ENCODE assay signal across 1 cellular context in the genomic region with DNA sequence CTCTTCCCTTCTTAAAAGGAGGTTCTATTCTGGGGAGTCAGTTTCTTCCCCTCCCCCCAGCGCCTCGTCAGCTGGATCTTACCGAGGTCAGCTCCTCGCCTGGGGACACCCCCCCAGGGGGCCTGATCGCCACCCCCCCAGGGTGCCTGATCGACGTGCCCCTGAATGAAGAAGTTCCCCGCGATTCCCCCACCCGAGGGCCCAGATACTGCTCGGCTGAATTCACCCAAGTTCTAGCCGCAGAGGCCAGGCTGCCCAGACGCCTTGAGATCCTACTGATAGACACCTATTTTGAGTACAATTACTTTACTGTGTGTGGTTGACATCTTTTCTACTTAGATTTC.
TF ChIP-seq lines count a peak whose summit lies in the region.

No MANE protein-coding gene starts in this region.

TF ChIP-seq in HCT116, 20 proteins besides CTCF, POLR2A, EP300 and RAD21 (continued from another document):
- TF ChIP-seq REST (IDR thresholded peaks at IDR 0.05; ENCODE audit: low read depth) (no peak), FOSL1 (IDR thresholded peaks at IDR 0.05; ENCODE audit: low read depth) (no peak), SIN3A (IDR thresholded peaks at IDR 0.05; ENCODE audit: low read depth) (no peak), CBX3 (IDR thresholded peaks at IDR 0.05; ENCODE audit: low read depth) (no peak), ZFX (IDR thresholded peaks at IDR 0.05) (no peak), CEBPB (IDR thresholded peaks at IDR 0.05; ENCODE audit: low read depth) (no peak), EGR1 (IDR thresholded peaks at IDR 0.05; ENCODE audit: low read depth) (no peak)
- TF ChIP-seq, protein P1, sequence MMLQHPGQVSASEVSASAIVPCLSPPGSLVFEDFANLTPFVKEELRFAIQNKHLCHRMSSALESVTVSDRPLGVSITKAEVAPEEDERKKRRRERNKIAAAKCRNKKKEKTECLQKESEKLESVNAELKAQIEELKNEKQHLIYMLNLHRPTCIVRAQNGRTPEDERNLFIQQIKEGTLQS (IDR thresholded peaks at IDR 0.05) = no peak
TF ChIP-seq in HCT116: peak in this region for 0.
